ENCODE assay signal across 1 cellular context in genomic region chr16:727291-727977, GRCh38.
TF ChIP-seq lines count a peak whose summit lies in the region.

No MANE protein-coding gene starts in this region.

TF ChIP-seq in HCT116, 20 proteins besides CTCF, POLR2A, EP300 and RAD21 (continued from another document):
- TF ChIP-seq REST (IDR thresholded peaks at IDR 0.05; ENCODE audit: low read depth) (no peak), SP1 (IDR thresholded peaks at IDR 0.05; ENCODE audit: low read depth) (no peak)
